8 cellular contexts compared by ENCODE assay signal in the genomic region with DNA sequence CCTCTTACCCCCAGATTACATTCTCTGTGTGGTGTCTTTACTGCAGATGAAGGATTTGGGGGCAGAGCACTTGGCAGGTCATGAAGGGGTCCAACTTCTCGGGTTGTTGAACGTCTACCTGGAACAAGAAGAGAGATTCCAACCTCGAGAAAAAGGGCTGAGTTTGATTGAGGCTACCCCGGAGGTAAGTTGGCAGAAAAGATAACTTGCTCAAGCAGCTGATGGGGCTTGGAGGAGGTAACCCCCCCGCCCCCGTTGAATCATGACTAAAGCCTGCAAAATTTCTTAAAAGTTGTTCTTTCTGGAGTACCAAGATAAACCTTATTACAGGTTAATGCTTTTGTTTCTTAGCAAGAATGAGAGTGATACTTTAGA. TPM values are rescaled to one million over a fixed set of nuclear protein-coding genes. Genes with fewer than 3 reads are reported as not detected.
A peak's percentile ranks its signal among the peaks of the same experiment; 100 is the strongest.
DNase-seq lines count a peak whose midpoint lies in the region; ATAC-seq and TF ChIP-seq lines count a peak whose summit lies in the region.

No MANE protein-coding gene starts in this region.

- H3K9ac ChIP-seq in BLaER1 treated with 17β-estradiol and CSF1 and Interleukin-3, amounts not matched to agents 10 nM and 100 nM = peak overlapping the region; percentile 95 to 100 (median 99)

- H3K4me1 ChIP-seq in BLaER1 treated with 17β-estradiol and CSF1 and Interleukin-3, amounts not matched to agents 10 nM and 100 nM = peaks cover 50 to 65% (median 54%) of the 10 kb centered on the region in 10 experiments
- peaks cover 32% of the 10 kb centered on the region for H3K4me1 ChIP-seq in PC-9 (replicated peaks; ENCODE audit: insufficient read depth)

- H4K20me1 ChIP-seq in BLaER1 treated with 17β-estradiol and CSF1 and Interleukin-3, amounts not matched to agents 10 nM and 100 nM = peaks cover 13 to 55% (median 42%) of the 10 kb centered on the region in 11 experiments; a peak in 21 of 22 replicates
- no peaks in the 10 kb centered on the region for H4K20me1 ChIP-seq in PC-9 (ENCODE audit: insufficient read depth)

- H3F3A ChIP-seq in PC-9 (ENCODE audit: insufficient read depth, low read depth) = peaks cover 21% of the 10 kb centered on the region; the same call in 1 of the 2 replicates

- peak overlapping the region; percentile 58 to 97 for H3K27ac Mint-ChIP-seq in natural killer cell treated with Interleukin-12 subunit alpha and Interleukin-12 subunit beta and Interleukin-15 and Interleukin-18, amount 100 ng/mL, for 72 hours

- H3K9me3 ChIP-seq in BLaER1 treated with 17β-estradiol and CSF1 and Interleukin-3, amounts not matched to agents 10 nM and 100 nM (replicated peaks in 1 of 11) = no peaks in the 10 kb centered on the region
- H3K9me3 ChIP-seq in PC-9 (ENCODE audit: insufficient read depth, low read depth) = no peaks in the 10 kb centered on the region

- H3K27me3 ChIP-seq in BLaER1 treated with 17β-estradiol and CSF1 and Interleukin-3, amounts not matched to agents 10 nM and 100 nM = no peaks in the 10 kb centered on the region
- H3K27me3 ChIP-seq in PC-9 (ENCODE audit: insufficient read depth, low read depth) = no peaks in the 10 kb centered on the region

- H3K79me2 ChIP-seq in PC-9 (ENCODE audit: low read depth) = peaks cover 27% of the 10 kb centered on the region

- peaks cover 19% of the 10 kb centered on the region in 2 donors for H3K4me1 Mint-ChIP-seq in natural killer cell treated with Interleukin-12 subunit alpha and Interleukin-12 subunit beta and Interleukin-15 and Interleukin-18, amount 100 ng/mL, for 72 hours (ENCODE audit: low read depth in 2 of 2)

- H3K4me2 ChIP-seq in BLaER1 treated with 17β-estradiol and CSF1 and Interleukin-3, amounts not matched to agents 10 nM and 100 nM = peak overlapping the region; percentile 84 to 95 (median 91)
- peak overlapping the region; percentile 93 for H3K4me2 ChIP-seq in PC-9

- CTCF ChIA-PET in PC-9 (lab: Charles Lee) = no interaction called here

- H3K27me3 Mint-ChIP-seq in natural killer cell treated with Interleukin-12 subunit alpha and Interleukin-12 subunit beta and Interleukin-15 and Interleukin-18, amount 100 ng/mL, for 72 hours = no peaks in the 10 kb centered on the region

- intact Hi-C loops in PC-9 (cut with micrococcal nuclease; ENCODE audit: unreplicated experiment) = loop anchor here (1.0 to 5.0 kb wide), 3 partner anchors 54 to 206 kb away; no protein-coding TSS in a partner anchor

- POLR2A ChIA-PET in PC-9 (lab: Charles Lee; ENCODE audit: unreplicated experiment) = no interaction called here

- peaks cover 13% of the 10 kb centered on the region for H3K36me3 Mint-ChIP-seq in natural killer cell treated with Interleukin-12 subunit alpha and Interleukin-12 subunit beta and Interleukin-15 and Interleukin-18, amount 100 ng/mL, for 72 hours

- peak overlapping the region; percentile 90 to 100 (median 99) for H3K4me3 ChIP-seq in BLaER1 treated with 17β-estradiol and CSF1 and Interleukin-3, amounts not matched to agents 10 nM and 100 nM
- H3K4me3 ChIP-seq in PC-9 = peak overlapping the region; percentile 61

- TF ChIP-seq CTCF in PC-9 (conservative IDR thresholded peaks at IDR 0.05) = no peak

- ATAC-seq in natural killer cell treated with Interleukin-12 subunit alpha and Interleukin-12 subunit beta and Interleukin-15 and Interleukin-18, amount 100 ng/mL, for 72 hours = no peak
- ATAC-seq in HG03095 (IDR thresholded peaks at IDR 0.05; ENCODE audit: unreplicated experiment) (no peak), GM19452 (IDR thresholded peaks at IDR 0.05; ENCODE audit: unreplicated experiment) (no peak)

- no peaks in the 10 kb centered on the region for H3K9me3 Mint-ChIP-seq in natural killer cell treated with Interleukin-12 subunit alpha and Interleukin-12 subunit beta and Interleukin-15 and Interleukin-18, amount 100 ng/mL, for 72 hours

- peak overlapping the region; percentile 77; the same call in 1 of the 2 replicates for H2AFZ ChIP-seq in PC-9

- DNase-seq in PC-9 = no peak
- DNase-seq in natural killer cell treated with Interleukin-12 subunit alpha and Interleukin-12 subunit beta and Interleukin-15 and Interleukin-18, amount 100 ng/mL, for 72 hours (ENCODE audit: low spot score) = no peak
- DNase-seq in NCI-H446 treated with DMSO at 0.1 percent for 48 hours (lab: John Stamatoyannopoulos, UW) = no peak
- DNase-seq in DMS79 (lab: John Stamatoyannopoulos, UW) = no peak

- peak overlapping the region; percentile 94 for H3K4me3 Mint-ChIP-seq in natural killer cell treated with Interleukin-12 subunit alpha and Interleukin-12 subunit beta and Interleukin-15 and Interleukin-18, amount 100 ng/mL, for 72 hours

- H3K27ac ChIP-seq in BLaER1 treated with 17β-estradiol and CSF1 and Interleukin-3, amounts not matched to agents 10 nM and 100 nM = peak overlapping the region; percentile 93 to 100 (median 98); a peak in 21 of 22 replicates
- H3K27ac ChIP-seq in PC-9 (peak overlapping the region; percentile 36; the same call in 1 of the 2 replicates), cingulate gyrus (ENCODE audit: low read depth, low read length) (peak overlapping the region; percentile 92)

- BruUV-seq in PC-9 (replicated peaks; lab: Mats Ljungman, UMichigan) = no TSS peak

- peaks cover 41 to 53% (median 50%) of the 10 kb centered on the region in 11 experiments for H3K36me3 ChIP-seq in BLaER1 treated with 17β-estradiol and CSF1 and Interleukin-3, amounts not matched to agents 10 nM and 100 nM
- peaks cover 22% of the 10 kb centered on the region for H3K36me3 ChIP-seq in PC-9 (ENCODE audit: low read depth)

- no peaks in the 10 kb centered on the region for H3K9me2 ChIP-seq in PC-9 (ENCODE audit: insufficient read depth)

RNA-seq across cellular contexts. Expression of a gene that starts 1.5 kb away (rescaled TPM):
- total RNA-seq in PC-9 (2021) = 44.2 and 58.1 TPM in 2 replicates
- 10 to 100 TPM; 10.3 to 29.0 TPM for total RNA-seq in natural killer cell treated with Interleukin-12 subunit alpha and Interleukin-12 subunit beta and Interleukin-15 and Interleukin-18, amount 100 ng/mL, for 72 hours

Comparison
In these comparisons a context has a peak if more than half of its experiments do, and no peak if none do; other contexts are left out.
1. H3K27ac ChIP-seq: peak in every context shown above with its lines; median percentile 98 in BLaER1 treated with 17β-estradiol and CSF1 and Interleukin-3, amounts not matched to agents 10 nM and 100 nM; 92 in cingulate gyrus; 36 in PC-9.